ENCODE assay signal across 8 cellular contexts in the genomic region with DNA sequence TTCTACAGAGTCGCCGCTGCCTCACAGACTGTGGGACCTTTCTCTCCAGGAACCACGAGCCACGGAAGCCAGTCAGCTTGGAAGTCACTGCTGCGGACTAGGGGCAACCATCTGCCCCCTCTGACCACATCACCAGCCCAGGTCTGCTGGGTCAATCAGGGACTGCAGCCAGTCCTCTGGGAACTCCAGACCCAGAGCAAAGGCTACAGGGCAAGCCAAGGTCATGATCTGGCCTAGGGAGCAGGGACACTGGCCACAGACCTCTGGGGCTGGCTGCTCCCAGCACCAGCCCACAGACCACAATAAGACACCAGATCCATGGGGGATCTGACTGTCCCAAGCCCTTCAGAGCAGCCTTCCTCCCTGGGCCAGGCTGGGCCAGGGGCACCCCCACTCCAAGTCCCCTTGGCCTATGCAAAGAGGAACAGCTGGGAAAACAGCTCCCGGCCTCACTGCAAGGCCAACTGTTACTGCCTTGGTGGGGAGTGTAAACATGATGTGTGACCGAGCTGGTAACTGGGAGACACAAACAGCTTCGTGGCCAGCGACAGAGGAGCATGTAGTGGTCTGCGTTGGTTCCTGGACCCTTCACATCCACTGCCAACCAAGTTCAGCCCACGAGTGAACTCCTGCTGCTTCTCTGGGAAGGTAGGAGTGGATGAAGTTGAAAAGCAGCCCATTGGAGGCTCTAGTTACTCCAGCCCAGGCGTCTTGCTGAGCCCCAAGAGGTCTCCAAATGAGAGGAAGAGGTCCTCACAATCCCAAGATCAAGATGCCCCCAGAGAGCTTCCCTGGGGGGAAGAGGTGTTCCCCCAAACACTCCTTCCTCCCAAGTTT. TPM values are rescaled to one million over a fixed set of nuclear protein-coding genes. Genes with fewer than 3 reads are reported as not detected.
DNase-seq lines count a peak whose midpoint lies in the region; ATAC-seq and TF ChIP-seq lines count a peak whose summit lies in the region.

No MANE protein-coding gene starts in this region.

- H3K27me3 Mint-ChIP-seq in activated T-helper 2 cell treated with anti-CD3 and anti-CD28 coated beads, Interferon-gamma antibody, Interleukin-2, Interleukin-4, amounts not matched to agents 10 μg/mL and 5 μg/mL and 100 μg/mL, durations not matched to agents 14 hours and 24 hours and 36 hours (ENCODE audit: low read depth) = no peaks in the 10 kb centered on the region
- H3K27me3 Mint-ChIP-seq in immature natural killer cell (ENCODE audit: low read depth in 3 of 3) = peaks cover 14 to 25% (median 15%) of the 10 kb centered on the region in 3 donors

- ATAC-seq in SK-N-SH treated with all-trans-retinoic acid at 6 μM for 48 hours (no peak), GM19395 (IDR thresholded peaks at IDR 0.05; ENCODE audit: unreplicated experiment) (no peak), GM18858 (IDR thresholded peaks at IDR 0.05; ENCODE audit: unreplicated experiment) (no peak)

- H3K9me3 ChIP-seq in SK-N-SH (no peaks in the 10 kb centered on the region), stomach smooth muscle (ENCODE audit: control insufficient read depth in 2 of 2, low read length in 2 of 2) (no peaks in the 10 kb centered on the region)

- H3K9me2 ChIP-seq in SK-N-SH = no peaks in the 10 kb centered on the region

- H3K4me1 ChIP-seq in SK-N-SH (ENCODE audit: control insufficient read depth in 1 of 2, insufficient read depth in 2 of 2, low read depth in 1 of 2, low read length in 1 of 2) (peaks cover 26% of the 10 kb centered on the region in 2 experiments; a peak in 3 of 4 replicates), stomach smooth muscle (ENCODE audit: control insufficient read depth, insufficient read depth, low read length) (peaks cover 60% of the 10 kb centered on the region)

- H3K9ac ChIP-seq in SK-N-SH (peak overlapping the region; percentile 88), stomach smooth muscle (ENCODE audit: low read length in 2 of 2) (peak overlapping the region; percentile 79 to 93)

- no peak for TF ChIP-seq RAD21 in SK-N-SH (IDR thresholded peaks at IDR 0.05; ENCODE audit: low read length)

- peaks cover 64% of the 10 kb centered on the region for H3K79me2 ChIP-seq in SK-N-SH (ENCODE audit: insufficient read depth)

- peak overlapping the region; percentile 63 to 92; a peak in 3 of 4 replicates for H3K27ac ChIP-seq in SK-N-SH (ENCODE audit: low read depth in 2 of 2, low read length in 1 of 2)
- H3K27ac ChIP-seq in stomach smooth muscle (ENCODE audit: low read length) = peak overlapping the region; percentile 76

- peaks cover 0 to 7% of the 10 kb centered on the region in 2 experiments for H3K36me3 ChIP-seq in SK-N-SH (replicated peaks in 1 of 2; ENCODE audit: control insufficient read depth in 1 of 2, insufficient read depth in 2 of 2, low read length in 1 of 2)
- H3K36me3 ChIP-seq in stomach smooth muscle (ENCODE audit: control insufficient read depth in 2 of 2, insufficient read depth in 2 of 2, low read length in 2 of 2) = peaks cover 0 to 5% of the 10 kb centered on the region in 2 donors

- peak overlapping the region; percentile 81 for H3K4me2 ChIP-seq in SK-N-SH

- H3K27ac Mint-ChIP-seq in activated T-helper 2 cell treated with anti-CD3 and anti-CD28 coated beads, Interferon-gamma antibody, Interleukin-2, Interleukin-4, amounts not matched to agents 10 μg/mL and 5 μg/mL and 100 μg/mL, durations not matched to agents 14 hours and 24 hours and 36 hours = peak overlapping the region; percentile 93
- H3K27ac Mint-ChIP-seq in immature natural killer cell = peak overlapping the region; percentile 96 to 99 (median 97)

- H3K4me3 ChIP-seq in SK-N-SH (ENCODE audit: low read depth in 2 of 2, low read length in 1 of 2) (peak overlapping the region; percentile 86 to 99), stomach smooth muscle (ENCODE audit: low read length in 2 of 2) (peak overlapping the region; percentile 83 to 89)

- TF ChIP-seq CTCF in SK-N-SH (IDR thresholded peaks at IDR 0.05) = no peak

- H2AFZ ChIP-seq in SK-N-SH (ENCODE audit: low read depth) = no peak overlapping the region

- H4K20me1 ChIP-seq in SK-N-SH (ENCODE audit: insufficient read depth) = peaks cover 21% of the 10 kb centered on the region

- POLR2A ChIA-PET in SK-N-SH (lab: Yijun Ruan, JAX) = interaction anchor here (1.4 kb wide), 1 partner anchor 9 kb away, joined by 3 read pairs; no protein-coding TSS in a partner anchor

- no peak for TF ChIP-seq EP300 in SK-N-SH (IDR thresholded peaks at IDR 0.05; ENCODE audit: borderline replicate concordance in 1 of 2, low read depth in 1 of 2, low read length in 1 of 2)

- WGBS in SK-N-SH (ENCODE audit: low lambda C conversion rate) = 72% methylated on average over 11 of the region's 12 CpGs

- H3K27me3 ChIP-seq in SK-N-SH (ENCODE audit: insufficient read depth) = no peaks in the 10 kb centered on the region
- H3K27me3 ChIP-seq in stomach smooth muscle (ENCODE audit: control insufficient read depth in 1 of 2, insufficient read depth in 2 of 2, low read length in 2 of 2) = no peaks in the 10 kb centered on the region

- CTCF ChIA-PET in SK-N-SH (lab: Yijun Ruan, JAX) = interaction anchor here (1.5 to 1.8 kb wide), 2 partner anchors 22 to 92 kb away, joined by 4 to 5 read pairs; a partner anchor contains a TSS

- intact Hi-C loops in activated T-helper 2 cell treated with anti-CD3 and anti-CD28 coated beads, Interferon-gamma antibody, Interleukin-2, Interleukin-4, amounts not matched to agents 10 μg/mL and 5 μg/mL and 100 μg/mL, durations not matched to agents 14 hours and 24 hours and 36 hours (cut with micrococcal nuclease) = loop anchor here (10.0 kb wide), 2 partner anchors 321 to 521 kb away; a partner anchor contains a TSS

- peaks cover 5% of the 10 kb centered on the region for H3K36me3 Mint-ChIP-seq in activated T-helper 2 cell treated with anti-CD3 and anti-CD28 coated beads, Interferon-gamma antibody, Interleukin-2, Interleukin-4, amounts not matched to agents 10 μg/mL and 5 μg/mL and 100 μg/mL, durations not matched to agents 14 hours and 24 hours and 36 hours (ENCODE audit: low read depth)
- H3K36me3 Mint-ChIP-seq in immature natural killer cell = peaks cover 0 to 9% (median 0%) of the 10 kb centered on the region in 3 donors

- peaks cover 36% of the 10 kb centered on the region for H3K4me1 Mint-ChIP-seq in activated T-helper 2 cell treated with anti-CD3 and anti-CD28 coated beads, Interferon-gamma antibody, Interleukin-2, Interleukin-4, amounts not matched to agents 10 μg/mL and 5 μg/mL and 100 μg/mL, durations not matched to agents 14 hours and 24 hours and 36 hours (ENCODE audit: low read depth)
- peaks cover 69 to 73% of the 10 kb centered on the region in 2 donors for H3K4me1 Mint-ChIP-seq in immature natural killer cell

- H3K9me3 Mint-ChIP-seq in activated T-helper 2 cell treated with anti-CD3 and anti-CD28 coated beads, Interferon-gamma antibody, Interleukin-2, Interleukin-4, amounts not matched to agents 10 μg/mL and 5 μg/mL and 100 μg/mL, durations not matched to agents 14 hours and 24 hours and 36 hours = no peaks in the 10 kb centered on the region
- H3K9me3 Mint-ChIP-seq in immature natural killer cell = no peaks in the 10 kb centered on the region

- H3K4me3 Mint-ChIP-seq in activated T-helper 2 cell treated with anti-CD3 and anti-CD28 coated beads, Interferon-gamma antibody, Interleukin-2, Interleukin-4, amounts not matched to agents 10 μg/mL and 5 μg/mL and 100 μg/mL, durations not matched to agents 14 hours and 24 hours and 36 hours (ENCODE audit: low read depth) = peak overlapping the region; percentile 89
- H3K4me3 Mint-ChIP-seq in immature natural killer cell = peak overlapping the region; percentile 89 to 97 (median 91)

- DNase-seq in SK-N-SH = peak; percentile 9
- no peak for DNase-seq in activated T-helper 2 cell treated with anti-CD3 and anti-CD28 coated beads, Interferon-gamma antibody, Interleukin-2, Interleukin-4, amounts not matched to agents 10 μg/mL and 5 μg/mL and 100 μg/mL, durations not matched to agents 14 hours and 24 hours and 36 hours (ENCODE audit: low spot score)
- peak in 1 of 3 donors; percentile 12 for DNase-seq in immature natural killer cell
- DNase-seq in NOMO-1 treated with dmso at 0.1 percent for 144 hours (lab: John Stamatoyannopoulos, UW; ENCODE audit: unreplicated experiment) = no peak

- peaks cover 3% of the 10 kb centered on the region for H3F3A ChIP-seq in SK-N-SH (replicated peaks; ENCODE audit: insufficient read depth)

TF ChIP-seq in SK-N-SH, 30 proteins besides CTCF, POLR2A, EP300 and RAD21 (continues in another document):
- no peak for TF ChIP-seq SIN3A (IDR thresholded peaks at IDR 0.05; ENCODE audit: borderline replicate concordance, low read depth, low read length)
- TF ChIP-seq RCOR1 (IDR thresholded peaks at IDR 0.05; ENCODE audit: low read length) = no peak

TF ChIP-seq in SK-N-SH treated with all-trans-retinoic acid at 6 μM for 48 hours, 23 proteins besides CTCF, POLR2A, EP300 and RAD21 (continues in another document):
- no peak for TF ChIP-seq TOX (CRISPR knock-in tag; IDR thresholded peaks at IDR 0.05; ENCODE audit: borderline replicate concordance)
- TF ChIP-seq PPARA (CRISPR knock-in tag; IDR thresholded peaks at IDR 0.05; ENCODE audit: borderline replicate concordance) = no peak
- no peak for TF ChIP-seq ZNF8 (CRISPR knock-in tag; IDR thresholded peaks at IDR 0.05)
- no peak for TF ChIP-seq ZC3H10 (CRISPR knock-in tag; IDR thresholded peaks at IDR 0.05)
- TF ChIP-seq BACH2 (CRISPR knock-in tag; IDR thresholded peaks at IDR 0.05; ENCODE audit: borderline replicate concordance) = no peak
- no peak for TF ChIP-seq GLIS3 (CRISPR knock-in tag; IDR thresholded peaks at IDR 0.05)

RNA-seq across cellular contexts. Expression of a gene that starts 1.5 kb away (rescaled TPM):
- polyA plus RNA-seq in SK-N-SH (2012; rRNA removed) (99.8 and 107 TPM in 2 replicates), immature natural killer cell (10 to 100 TPM; 32.7 to 47.6 (median 34.4) TPM)
- 36.4 and 53.7 TPM in 2 replicates for polyA plus RNA-seq in SK-N-SH (2012; cell fraction: cytosol; rRNA removed)
- polyA plus RNA-seq in SK-N-SH (2012; cell fraction: nucleus; rRNA removed) = 421 and 552 TPM in 2 replicates
- 148 and 149 TPM in 2 replicates for total RNA-seq in activated T-helper 2 cell treated with anti-CD3 and anti-CD28 coated beads, Interferon-gamma antibody, Interleukin-2, Interleukin-4, amounts not matched to agents 10 μg/mL and 5 μg/mL and 100 μg/mL, durations not matched to agents 14 hours and 24 hours and 36 hours

RNA-seq across cellular contexts. Expression of a gene that starts 57.1 kb away (rescaled TPM):
- polyA plus RNA-seq in SK-N-SH (2012; rRNA removed) (0.08 and 0.21 TPM in 2 replicates), immature natural killer cell (not detected)
- polyA plus RNA-seq in SK-N-SH (2012; cell fraction: cytosol; rRNA removed) = 0.01 TPM in 2 replicates
- polyA plus RNA-seq in SK-N-SH (2012; cell fraction: nucleus; rRNA removed) = 1.5 and 1.7 TPM in 2 replicates
- 0.25 TPM in 1 of 2 replicates, not detected in the other for total RNA-seq in activated T-helper 2 cell treated with anti-CD3 and anti-CD28 coated beads, Interferon-gamma antibody, Interleukin-2, Interleukin-4, amounts not matched to agents 10 μg/mL and 5 μg/mL and 100 μg/mL, durations not matched to agents 14 hours and 24 hours and 36 hours
